ENCODE assay signal across 14 cellular contexts in genomic region chr3:123657578-123657977, GRCh38.
DNase-seq lines count a peak whose midpoint lies in the region; ATAC-seq and TF ChIP-seq lines count a peak whose summit lies in the region.
"Had no signal": no experiment of that assay in that cellular context is flagged by ENCODE, and none has a peak within 500 bp of the region (broad histone marks: within the 10 kb centered on the region; RNA-seq: fewer than 3 reads in every experiment).

No MANE protein-coding gene starts in this region.

- no peaks in the 10 kb centered on the region for H3K9me2 ChIP-seq in PC-3 (replicated peaks; ENCODE audit: low read length)

- intact Hi-C loops in PC-3 (cut with micrococcal nuclease), result loop anchor here (10.0 kb wide), 1 partner anchor 217 kb away; no protein-coding TSS in a partner anchor
- intact Hi-C loops in esophagus muscularis mucosa (cut with DNase I), result no loop called here
- intact Hi-C loops in mucosa of descending colon (cut with DNase I, micrococcal nuclease), result loop anchor here (5.0 to 10.0 kb wide), 2 partner anchors 47 to 60 kb away; no protein-coding TSS in a partner anchor

- no peaks in the 10 kb centered on the region for H4K20me1 ChIP-seq in PC-3 (ENCODE audit: low read length)

- H3K4me2 ChIP-seq in PC-3 (ENCODE audit: low read length), result no peak overlapping the region

- TF ChIP-seq POLR2A in esophagus muscularis mucosa (IDR thresholded peaks at IDR 0.05; ENCODE audit: low read depth), result no peak

- CTCF ChIA-PET in PC-3 (lab: Charles Lee), result no interaction called here

- no peaks in the 10 kb centered on the region for H3K9me3 ChIP-seq in PC-3 (ENCODE audit: low read length)
- H3K9me3 ChIP-seq in esophagus muscularis mucosa, result no peaks in the 10 kb centered on the region
- H3K9me3 ChIP-seq in mucosa of descending colon, result no peaks in the 10 kb centered on the region

- no peaks in the 10 kb centered on the region for H3K79me2 ChIP-seq in PC-3 (ENCODE audit: low read length)

- H3K4me1 ChIP-seq in PC-3 (ENCODE audit: insufficient read depth, low read length) (0 out of 2 replicates have a peak, but pooled peaks cover 5% of the 10 kb centered on the region), esophagus muscularis mucosa (peaks cover 83 to 100% (median 100%) of the 10 kb centered on the region in 4 donors), mucosa of descending colon (ENCODE audit: low read depth) (peaks cover 49% of the 10 kb centered on the region)

- H2AFZ ChIP-seq in PC-3 (ENCODE audit: low read length), result no peak overlapping the region

- H3K27ac ChIP-seq in PC-3 (ENCODE audit: low read length), result no peak overlapping the region
- H3K27ac ChIP-seq in esophagus muscularis mucosa (replicated peaks in 1 of 4), result peak overlapping the region; percentile 94 to 97 (median 96)
- peak overlapping the region; percentile 59 for H3K27ac ChIP-seq in temporal lobe (ENCODE audit: low read depth, low read length)

- H3K4me3 Mint-ChIP-seq in T-helper 2 cell treated with Interferon-gamma antibody and Interleukin-4, amounts not matched to agents 5 μg/mL and 100 μg/mL, for 36 hours, result no peak overlapping the region
- H3K4me3 Mint-ChIP-seq: activated naive CD8-positive, alpha-beta T cell treated with anti-CD3 and anti-CD28 coated beads, Interleukin-2, amount 50 U/mL, for 24 hours; H9 had no signal

- 54% methylated on average over 5 of the region's 5 CpGs for WGBS in esophagus muscularis mucosa

- TF ChIP-seq CTCF in PC-3 (conservative IDR thresholded peaks at IDR 0.05; ENCODE audit: low read depth, low read length) (no peak), esophagus muscularis mucosa (IDR thresholded peaks at IDR 0.05) (no peak), mucosa of descending colon (IDR thresholded peaks at IDR 0.05) (no peak)

- POLR2A ChIA-PET in PC-3 (lab: Charles Lee; ENCODE audit: unreplicated experiment), result no interaction called here

- no peak overlapping the region for H3K27ac Mint-ChIP-seq in T-helper 2 cell treated with Interferon-gamma antibody and Interleukin-4, amounts not matched to agents 5 μg/mL and 100 μg/mL, for 36 hours
- H3K27ac Mint-ChIP-seq: activated naive CD8-positive, alpha-beta T cell treated with anti-CD3 and anti-CD28 coated beads, Interleukin-2, amount 50 U/mL, for 24 hours; H9 had no signal

- H3K36me3 ChIP-seq in PC-3 (ENCODE audit: low read depth, low read length), result no peaks in the 10 kb centered on the region
- H3K36me3 ChIP-seq in esophagus muscularis mucosa, result peaks cover 0 to 42% (median 19%) of the 10 kb centered on the region in 4 donors
- H3K36me3 ChIP-seq in mucosa of descending colon (ENCODE audit: low read depth), result no peaks in the 10 kb centered on the region

- no peaks in the 10 kb centered on the region for H3F3A ChIP-seq in PC-3 (ENCODE audit: low read length, unreplicated experiment)

- DNase-seq in PC-3 (no peak), esophagus muscularis mucosa (ENCODE audit: extremely low spot score) (no peak), mucosa of descending colon (peak in 1 of 3 donors; percentile 75), NOMO-1 treated with DMSO at 0.1 percent for 48 hours (lab: John Stamatoyannopoulos, UW; ENCODE audit: unreplicated experiment) (no peak), iPS-NIHi11 (ENCODE audit: low spot score) (no peak)
- DNase-seq in T-helper 2 cell treated with Interferon-gamma antibody and Interleukin-4, amounts not matched to agents 5 μg/mL and 100 μg/mL, for 36 hours (ENCODE audit: low spot score), result no peak
- DNase-seq in stimulated activated naive CD4-positive, alpha-beta T cell (lab: John Stamatoyannopoulos, UW), result no peak
- DNase-seq: activated naive CD8-positive, alpha-beta T cell treated with anti-CD3 and anti-CD28 coated beads, Interleukin-2, amount 50 U/mL, for 24 hours; H9; KG1; NCI-H1436 treated with DMSO at 0.1 percent for 48 hours; SW 1271 had no signal

- H3K27me3 Mint-ChIP-seq in T-helper 2 cell treated with Interferon-gamma antibody and Interleukin-4, amounts not matched to agents 5 μg/mL and 100 μg/mL, for 36 hours (ENCODE audit: low read depth), result peaks cover 8% of the 10 kb centered on the region

- TF ChIP-seq EP300 in esophagus muscularis mucosa (IDR thresholded peaks at IDR 0.05), result no peak

- no TSS peak for BruUV-seq in PC-3 (replicated peaks; lab: Mats Ljungman, UMichigan)

- ATAC-seq in PC-3 (peak; percentile 45), mucosa of descending colon (peak; percentile 78)
- ATAC-seq: activated naive CD8-positive, alpha-beta T cell treated with anti-CD3 and anti-CD28 coated beads, Interleukin-2, amount 50 U/mL, for 24 hours had no signal

- H3K9ac ChIP-seq in PC-3 (ENCODE audit: low read length), result no peak overlapping the region

- no peaks in the 10 kb centered on the region for H3K9me3 Mint-ChIP-seq in T-helper 2 cell treated with Interferon-gamma antibody and Interleukin-4, amounts not matched to agents 5 μg/mL and 100 μg/mL, for 36 hours
- H3K9me3 Mint-ChIP-seq: activated naive CD8-positive, alpha-beta T cell treated with anti-CD3 and anti-CD28 coated beads, Interleukin-2, amount 50 U/mL, for 24 hours had no signal

- no peaks in the 10 kb centered on the region for H3K27me3 ChIP-seq in PC-3 (ENCODE audit: low read length)
- H3K27me3 ChIP-seq in esophagus muscularis mucosa, result no peaks in the 10 kb centered on the region

- no peaks in the 10 kb centered on the region for H3K4me1 Mint-ChIP-seq in T-helper 2 cell treated with Interferon-gamma antibody and Interleukin-4, amounts not matched to agents 5 μg/mL and 100 μg/mL, for 36 hours (ENCODE audit: low read depth)
- H3K4me1 Mint-ChIP-seq: activated naive CD8-positive, alpha-beta T cell treated with anti-CD3 and anti-CD28 coated beads, Interleukin-2, amount 50 U/mL, for 24 hours had no signal

- no peaks in the 10 kb centered on the region for H3K36me3 Mint-ChIP-seq in T-helper 2 cell treated with Interferon-gamma antibody and Interleukin-4, amounts not matched to agents 5 μg/mL and 100 μg/mL, for 36 hours (ENCODE audit: low read depth)

- H3K4me3 ChIP-seq in PC-3 (ENCODE audit: low read length) (no peak overlapping the region), esophagus muscularis mucosa (no peak overlapping the region), mucosa of descending colon (no peak overlapping the region)
- H3K4me3 ChIP-seq: skin epidermis had no signal
